ENCODE assay signal across 18 cellular contexts in genomic region chr17:70098030-70098429, GRCh38. TPM values are rescaled to one million over a fixed set of nuclear protein-coding genes. Genes with fewer than 3 reads are reported as not detected.
DNase-seq lines count a peak whose midpoint lies in the region; ATAC-seq and TF ChIP-seq lines count a peak whose summit lies in the region.
"Had no signal": no experiment of that assay in that cellular context is flagged by ENCODE, and none has a peak within 500 bp of the region (broad histone marks: within the 10 kb centered on the region; RNA-seq: fewer than 3 reads in every experiment).

No MANE protein-coding gene starts in this region.

- no peak for TF ChIP-seq POLR2A in tibial nerve (IDR thresholded peaks at IDR 0.05)

- H3K4me3 ChIP-seq in tibial nerve: no peak overlapping the region
- H3K4me3 ChIP-seq: Peyer's patch had no signal

- H3K4me1 ChIP-seq in tibial nerve: peaks cover 0 to 7% (median 2%) of the 10 kb centered on the region in 4 donors
- H3K4me1 ChIP-seq: Peyer's patch had no signal

- TF ChIP-seq CTCF in tibial nerve (IDR thresholded peaks at IDR 0.05): no peak
- no peak for TF ChIP-seq CTCF in GM10266 (IDR thresholded peaks at IDR 0.05; ENCODE audit: control insufficient read depth, insufficient read depth, low read depth, missing control alignments)

- no peaks in the 10 kb centered on the region for H3K36me3 ChIP-seq in tibial nerve
- H3K36me3 ChIP-seq: Peyer's patch had no signal

- 30 to 35% methylated on average over 2 of the region's 2 CpGs for WGBS in tibial nerve, 2 donors

- DNase-seq in NCI-H2107 treated with DMSO at 0.1 percent for 48 hours (lab: John Stamatoyannopoulos, UW; ENCODE audit: unreplicated experiment): peak; percentile 9
- no peak for DNase-seq in NCI-H2107 (lab: John Stamatoyannopoulos, UW)
- DNase-seq in LHCN-M2 (ENCODE audit: low read depth): peak; percentile 35
- DNase-seq in stromal cell of bone marrow (ENCODE audit: low read depth): peak; percentile 60
- DNase-seq in tibial nerve (ENCODE audit: low spot score in 2 of 2): no peak
- no peak for DNase-seq in GM10266 (ENCODE audit: extremely low spot score)
- DNase-seq: CD4-positive, CD25-positive, alpha-beta regulatory T cell; DMS79 treated with DMSO at 0.1 percent for 48 hours; KBM-7; NCI-H187; NCI-H510A; NCI-H82; Peyer's patch; Right ventricle myocardium superior; SK-N-SH; T-cell had no signal

- peak; percentile 60 for ATAC-seq in esophagus mucosa
- ATAC-seq: T-cell had no signal

- H3K9me3 ChIP-seq in tibial nerve: no peaks in the 10 kb centered on the region
- H3K9me3 ChIP-seq: Peyer's patch, SK-N-SH had no signal

- no peaks in the 10 kb centered on the region for H3K27me3 ChIP-seq in tibial nerve
- H3K27me3 ChIP-seq: Peyer's patch had no signal

- no peak overlapping the region for H3K27ac ChIP-seq in tibial nerve
- H3K27ac ChIP-seq: Peyer's patch had no signal

- no peak for TF ChIP-seq EP300 in tibial nerve (IDR thresholded peaks at IDR 0.05)

RNA-seq across cellular contexts. Expression of gene KCNJ16, which starts 23.0 kb away (rescaled TPM):
- total RNA-seq in LHCN-M2 (2014; rRNA removed) (not detected in 2 replicates), esophagus mucosa (not detected), tibial nerve (10 to 100 TPM in 3 of 4 donors, 1 to 10 TPM in 1; 2.4 to 36.2 (median 22.4) TPM)
- polyA plus RNA-seq in LHCN-M2 (2012): not detected
- total RNA-seq: CD4-positive, CD25-positive, alpha-beta regulatory T cell; H1; Right ventricle myocardium superior; T-cell had no signal
- polyA plus RNA-seq: CD4-positive, CD25-positive, alpha-beta regulatory T cell; H1; SK-N-SH had no signal

Comparison
In these comparisons a context has a peak if more than half of its experiments do, and no peak if none do; other contexts are left out.
1. DNase-seq: peak in NCI-H2107 treated with DMSO at 0.1 percent for 48 hours (single experiment), LHCN-M2 (single experiment) and stromal cell of bone marrow (single experiment); none in NCI-H2107 (single experiment), tibial nerve (0 of 2) and GM10266 (single experiment).